15 cellular contexts compared by ENCODE assay signal in the genomic region with DNA sequence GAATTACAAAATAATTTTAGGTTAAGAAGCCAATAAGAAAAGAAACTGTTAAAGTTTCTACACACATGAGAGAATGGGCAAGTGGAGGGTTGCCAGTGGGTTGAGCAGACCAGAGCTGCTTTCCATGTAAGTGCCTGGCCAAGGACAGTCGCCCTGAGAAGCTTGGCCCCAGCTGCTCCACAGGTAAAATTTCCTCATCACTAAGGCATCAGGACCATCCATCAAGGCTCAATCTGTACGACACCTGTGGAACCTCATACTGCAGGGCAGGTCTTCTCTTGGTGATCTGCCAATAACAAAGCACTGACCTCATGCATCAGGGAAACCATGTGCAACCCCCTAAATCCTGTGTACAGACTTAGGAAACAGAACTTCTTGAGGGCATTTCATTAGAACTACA.
"Had no signal": no experiment of that assay in that cellular context is flagged by ENCODE, and none has a peak within 500 bp of the region (broad histone marks: within the 10 kb centered on the region; RNA-seq: fewer than 3 reads in every experiment).

No MANE protein-coding gene starts in this region.

- H3K9me3 ChIP-seq: heart left ventricle, psoas muscle, spleen had no signal

- H3K4me3 ChIP-seq: heart left ventricle, psoas muscle, spleen had no signal

- H3K27ac ChIP-seq: heart left ventricle, psoas muscle, spleen had no signal

- H3K27me3 ChIP-seq: heart left ventricle, spleen had no signal

- DNase-seq: effector memory CD4-positive, alpha-beta T cell; heart left ventricle; hippocampal formation; left colon; mesendoderm; naive thymus-derived CD4-positive, alpha-beta T cell; nephron progenitor cell; psoas muscle; retina; spleen; stimulated activated CD4-positive, alpha-beta T cell treated with anti-CD3 and anti-CD28 coated beads, Interleukin-1b, Interleukin-23, amount 100 ng/mL, for 48 hours; stimulated activated CD4-positive, alpha-beta T cell treated with anti-CD3 and anti-CD28 coated beads, Interleukin-4, amount 100 ng/mL, for 4 hours; stimulated activated naive B cell treated with anti-CD40 and anti-IgM and Interleukin-4, amounts not matched to agents 10 μg/mL and 1 μg/mL and 100 μg/mL, for 72 hours had no signal

- H3K4me1 ChIP-seq: spleen had no signal

- H3K4me3 Mint-ChIP-seq: naive thymus-derived CD4-positive, alpha-beta T cell; nephron progenitor cell; stimulated activated naive B cell treated with anti-CD40 and anti-IgM and Interleukin-4, amounts not matched to agents 10 μg/mL and 1 μg/mL and 100 μg/mL, for 72 hours had no signal

- ATAC-seq: esophagus mucosa; heart left ventricle; left colon; naive thymus-derived CD4-positive, alpha-beta T cell; psoas muscle; sciatic nerve; stimulated activated naive B cell treated with anti-CD40 and anti-IgM and Interleukin-4, amounts not matched to agents 10 μg/mL and 1 μg/mL and 100 μg/mL, for 72 hours had no signal

- H3K27ac Mint-ChIP-seq: nephron progenitor cell had no signal

- H3K27me3 Mint-ChIP-seq: naive thymus-derived CD4-positive, alpha-beta T cell; stimulated activated naive B cell treated with anti-CD40 and anti-IgM and Interleukin-4, amounts not matched to agents 10 μg/mL and 1 μg/mL and 100 μg/mL, for 72 hours had no signal
